In the genomic region with DNA sequence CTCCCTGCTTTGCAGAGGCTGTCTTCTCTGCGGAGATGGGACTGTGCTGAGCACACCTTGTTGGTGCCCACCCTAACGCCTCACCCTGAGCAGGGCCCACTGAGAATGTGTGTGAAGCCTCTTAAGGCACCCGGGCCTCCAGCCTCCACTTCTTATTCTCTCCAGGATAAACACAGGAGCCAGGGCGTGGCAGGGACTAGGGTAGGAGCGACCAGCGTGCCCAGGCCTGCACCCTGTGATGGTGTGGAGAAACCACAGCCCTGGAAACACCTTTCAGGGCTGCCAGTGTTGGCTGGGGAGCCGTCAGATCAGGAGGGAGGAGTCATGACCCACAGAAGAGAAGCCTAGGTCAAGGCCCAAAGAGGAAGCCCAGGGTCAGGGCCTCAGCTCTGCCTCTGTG, we compare ENCODE assay signal across 1 cellular context.
TF ChIP-seq lines count a peak whose summit lies in the region.

No MANE protein-coding gene starts in this region.

TF ChIP-seq in IMR-90, 13 proteins besides CTCF, POLR2A, EP300 and RAD21:
- TF ChIP-seq RCOR1 (IDR thresholded peaks at IDR 0.05; ENCODE audit: insufficient replicate concordance, low read length), result no peak
- TF ChIP-seq ELK1 (IDR thresholded peaks at IDR 0.05; ENCODE audit: borderline replicate concordance, low read depth, low read length), result no peak
- TF ChIP-seq MAFK (IDR thresholded peaks at IDR 0.05; ENCODE audit: low read depth, low read length), result no peak
- no peak for TF ChIP-seq RFX5 (IDR thresholded peaks at IDR 0.05; ENCODE audit: low read depth, low read length)
- TF ChIP-seq, protein P1, sequence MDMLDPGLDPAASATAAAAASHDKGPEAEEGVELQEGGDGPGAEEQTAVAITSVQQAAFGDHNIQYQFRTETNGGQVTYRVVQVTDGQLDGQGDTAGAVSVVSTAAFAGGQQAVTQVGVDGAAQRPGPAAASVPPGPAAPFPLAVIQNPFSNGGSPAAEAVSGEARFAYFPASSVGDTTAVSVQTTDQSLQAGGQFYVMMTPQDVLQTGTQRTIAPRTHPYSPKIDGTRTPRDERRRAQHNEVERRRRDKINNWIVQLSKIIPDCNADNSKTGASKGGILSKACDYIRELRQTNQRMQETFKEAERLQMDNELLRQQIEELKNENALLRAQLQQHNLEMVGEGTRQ (IDR thresholded peaks at IDR 0.05; ENCODE audit: low read depth, low read length), result no peak
- no peak for TF ChIP-seq NFE2L2 (IDR thresholded peaks at IDR 0.05; ENCODE audit: low read depth, low read length)
- TF ChIP-seq BHLHE40 (IDR thresholded peaks at IDR 0.05; ENCODE audit: low read depth, low read length), result no peak
- TF ChIP-seq MXI1 (IDR thresholded peaks at IDR 0.05; ENCODE audit: borderline replicate concordance, low read depth, low read length), result no peak
- TF ChIP-seq SMC3 (IDR thresholded peaks at IDR 0.05; ENCODE audit: low read depth, low read length), result no peak
- no peak for TF ChIP-seq FOS (IDR thresholded peaks at IDR 0.05; ENCODE audit: low read depth, low read length)
- no peak for TF ChIP-seq CEBPB (IDR thresholded peaks at IDR 0.05; ENCODE audit: low read depth, low read length)
- TF ChIP-seq MAZ (IDR thresholded peaks at IDR 0.05; ENCODE audit: borderline replicate concordance, low read depth, low read length), result no peak
- TF ChIP-seq CHD1 (IDR thresholded peaks at IDR 0.05; ENCODE audit: low read depth, low read length), result no peak
